ENCODE assay signal across 1 cellular context in the genomic region with DNA sequence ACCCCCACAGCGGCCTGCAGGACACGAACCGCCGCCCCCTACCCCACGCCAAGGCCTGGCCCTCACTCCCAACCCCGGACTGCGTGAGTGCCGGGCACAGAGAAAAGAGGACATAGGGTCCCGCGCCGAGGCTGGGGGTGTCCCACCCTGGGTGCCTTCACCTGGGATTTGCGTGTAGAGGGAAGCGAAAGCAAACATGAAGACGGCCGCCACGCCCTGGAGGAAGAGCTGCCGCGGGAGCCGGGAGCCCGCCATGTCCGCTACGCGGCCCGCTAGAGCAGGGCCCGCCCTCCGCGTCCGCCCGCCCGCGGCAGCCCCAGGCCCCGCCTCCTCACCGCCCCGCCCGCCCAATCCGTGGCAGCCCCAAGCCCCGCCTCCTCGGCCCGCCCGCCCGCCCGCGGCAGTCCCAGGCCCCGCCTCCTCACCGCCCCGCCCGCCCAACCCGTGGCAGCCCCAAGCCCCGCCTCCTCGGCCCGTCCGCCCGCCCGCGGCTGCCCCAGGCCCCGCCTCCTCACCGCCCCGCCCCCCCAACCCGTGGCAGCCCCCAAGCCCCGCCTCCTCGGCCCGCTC.
A peak's percentile ranks its signal among the peaks of the same experiment; 100 is the strongest.
TF ChIP-seq lines count a peak whose summit lies in the region.

A gene with protein sequence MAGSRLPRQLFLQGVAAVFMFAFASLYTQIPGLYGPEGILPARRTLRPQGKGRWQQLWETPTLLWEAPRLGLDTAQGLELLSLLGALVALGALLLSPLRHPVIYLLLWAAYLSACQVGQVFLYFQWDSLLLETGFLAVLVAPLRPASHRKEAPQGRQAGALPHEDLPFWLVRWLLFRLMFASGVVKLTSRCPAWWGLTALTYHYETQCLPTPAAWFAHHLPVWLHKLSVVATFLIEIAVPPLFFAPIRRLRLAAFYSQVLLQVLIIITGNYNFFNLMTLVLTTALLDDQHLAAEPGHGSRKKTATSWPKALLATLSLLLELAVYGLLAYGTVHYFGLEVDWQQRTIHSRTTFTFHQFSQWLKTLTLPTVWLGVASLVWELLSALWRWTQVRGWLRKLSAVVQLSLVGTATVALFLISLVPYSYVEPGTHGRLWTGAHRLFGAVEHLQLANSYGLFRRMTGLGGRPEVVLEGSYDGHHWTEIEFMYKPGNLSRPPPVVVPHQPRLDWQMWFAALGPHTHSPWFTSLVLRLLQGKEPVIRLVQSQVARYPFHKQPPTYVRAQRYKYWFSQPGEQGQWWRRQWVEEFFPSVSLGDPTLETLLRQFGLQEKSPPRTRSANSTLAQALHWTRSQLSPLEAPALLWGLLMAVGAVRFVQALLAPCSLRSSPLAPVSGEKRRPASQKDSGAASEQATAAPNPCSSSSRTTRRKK (minus strand): TSS at position 282 of the 570 bp plus-strand sequence. CDS start 27 bp downstream, at position 255.

TF ChIP-seq in HepG2, 621 proteins besides CTCF, POLR2A, EP300 and RAD21 (continued from another document and continues in another):
- TF ChIP-seq BATF2 (CRISPR knock-in tag; IDR thresholded peaks at IDR 0.05), result 0 out of 2 replicates have a peak, but pooled peaks have one; percentile 11
- peak; percentile 88 for TF ChIP-seq PHF8 (CRISPR knock-in tag; IDR thresholded peaks at IDR 0.05)
- TF ChIP-seq CC2D1A (CRISPR knock-in tag; IDR thresholded peaks at IDR 0.05), result no peak
- TF ChIP-seq NRL (CRISPR knock-in tag; IDR thresholded peaks at IDR 0.05; ENCODE audit: borderline replicate concordance), result peak; percentile 28; the same call in 1 of the 2 replicates
- TF ChIP-seq MYC (CRISPR knock-in tag; IDR thresholded peaks at IDR 0.05; ENCODE audit: borderline replicate concordance), result peak; percentile 29; the same call in 1 of the 2 replicates
- 0 out of 2 replicates have a peak, but pooled peaks have one; percentile 10 for TF ChIP-seq ZNF225 (CRISPR knock-in tag; IDR thresholded peaks at IDR 0.05)
- TF ChIP-seq ZBTB39 (CRISPR knock-in tag; IDR thresholded peaks at IDR 0.05), result no peak
- TF ChIP-seq ZNF543 (CRISPR knock-in tag; IDR thresholded peaks at IDR 0.05), result peak; percentile 58; the same call in 1 of the 2 replicates
- TF ChIP-seq, protein P1, sequence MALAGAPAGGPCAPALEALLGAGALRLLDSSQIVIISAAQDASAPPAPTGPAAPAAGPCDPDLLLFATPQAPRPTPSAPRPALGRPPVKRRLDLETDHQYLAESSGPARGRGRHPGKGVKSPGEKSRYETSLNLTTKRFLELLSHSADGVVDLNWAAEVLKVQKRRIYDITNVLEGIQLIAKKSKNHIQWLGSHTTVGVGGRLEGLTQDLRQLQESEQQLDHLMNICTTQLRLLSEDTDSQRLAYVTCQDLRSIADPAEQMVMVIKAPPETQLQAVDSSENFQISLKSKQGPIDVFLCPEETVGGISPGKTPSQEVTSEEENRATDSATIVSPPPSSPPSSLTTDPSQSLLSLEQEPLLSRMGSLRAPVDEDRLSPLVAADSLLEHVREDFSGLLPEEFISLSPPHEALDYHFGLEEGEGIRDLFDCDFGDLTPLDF (CRISPR knock-in tag; IDR thresholded peaks at IDR 0.05), result 0 out of 2 replicates have a peak, but pooled peaks have one; percentile 34
- 0 out of 2 replicates have a peak, but pooled peaks have one; percentile 33 for TF ChIP-seq ARHGAP35 (CRISPR knock-in tag; IDR thresholded peaks at IDR 0.05; ENCODE audit: borderline replicate concordance)
- TF ChIP-seq ZSCAN21 (CRISPR knock-in tag; IDR thresholded peaks at IDR 0.05; ENCODE audit: borderline replicate concordance), result peak; percentile 8; the same call in 1 of the 2 replicates
- TF ChIP-seq TFDP1 (CRISPR knock-in tag; IDR thresholded peaks at IDR 0.05; ENCODE audit: borderline replicate concordance), result peak; percentile 42; the same call in 1 of the 2 replicates
- TF ChIP-seq GMEB1 (CRISPR knock-in tag; IDR thresholded peaks at IDR 0.05; ENCODE audit: borderline replicate concordance), result no peak
- TF ChIP-seq, protein P2, sequence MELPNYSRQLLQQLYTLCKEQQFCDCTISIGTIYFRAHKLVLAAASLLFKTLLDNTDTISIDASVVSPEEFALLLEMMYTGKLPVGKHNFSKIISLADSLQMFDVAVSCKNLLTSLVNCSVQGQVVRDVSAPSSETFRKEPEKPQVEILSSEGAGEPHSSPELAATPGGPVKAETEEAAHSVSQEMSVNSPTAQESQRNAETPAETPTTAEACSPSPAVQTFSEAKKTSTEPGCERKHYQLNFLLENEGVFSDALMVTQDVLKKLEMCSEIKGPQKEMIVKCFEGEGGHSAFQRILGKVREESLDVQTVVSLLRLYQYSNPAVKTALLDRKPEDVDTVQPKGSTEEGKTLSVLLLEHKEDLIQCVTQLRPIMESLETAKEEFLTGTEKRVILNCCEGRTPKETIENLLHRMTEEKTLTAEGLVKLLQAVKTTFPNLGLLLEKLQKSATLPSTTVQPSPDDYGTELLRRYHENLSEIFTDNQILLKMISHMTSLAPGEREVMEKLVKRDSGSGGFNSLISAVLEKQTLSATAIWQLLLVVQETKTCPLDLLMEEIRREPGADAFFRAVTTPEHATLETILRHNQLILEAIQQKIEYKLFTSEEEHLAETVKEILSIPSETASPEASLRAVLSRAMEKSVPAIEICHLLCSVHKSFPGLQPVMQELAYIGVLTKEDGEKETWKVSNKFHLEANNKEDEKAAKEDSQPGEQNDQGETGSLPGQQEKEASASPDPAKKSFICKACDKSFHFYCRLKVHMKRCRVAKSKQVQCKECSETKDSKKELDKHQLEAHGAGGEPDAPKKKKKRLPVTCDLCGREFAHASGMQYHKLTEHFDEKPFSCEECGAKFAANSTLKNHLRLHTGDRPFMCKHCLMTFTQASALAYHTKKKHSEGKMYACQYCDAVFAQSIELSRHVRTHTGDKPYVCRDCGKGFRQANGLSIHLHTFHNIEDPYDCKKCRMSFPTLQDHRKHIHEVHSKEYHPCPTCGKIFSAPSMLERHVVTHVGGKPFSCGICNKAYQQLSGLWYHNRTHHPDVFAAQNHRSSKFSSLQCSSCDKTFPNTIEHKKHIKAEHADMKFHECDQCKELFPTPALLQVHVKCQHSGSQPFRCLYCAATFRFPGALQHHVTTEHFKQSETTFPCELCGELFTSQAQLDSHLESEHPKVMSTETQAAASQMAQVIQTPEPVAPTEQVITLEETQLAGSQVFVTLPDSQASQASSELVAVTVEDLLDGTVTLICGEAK (IDR thresholded peaks at IDR 0.05), result no peak
- TF ChIP-seq, protein P2 (CRISPR knock-in tag; IDR thresholded peaks at IDR 0.05), result 0 out of 2 replicates have a peak, but pooled peaks have one; percentile 40
- no peak for TF ChIP-seq CHD4 (IDR thresholded peaks at IDR 0.05; ENCODE audit: borderline replicate concordance, low read length)
- TF ChIP-seq ZNF709 (CRISPR knock-in tag; IDR thresholded peaks at IDR 0.05), result peak; percentile 67
- TF ChIP-seq KLF16 (CRISPR knock-in tag; IDR thresholded peaks at IDR 0.05), result 0 out of 4 replicates have a peak, but pooled peaks of 1 of the 2 experiments have one; percentile 19
- TF ChIP-seq NFKB2 (CRISPR knock-in tag; IDR thresholded peaks at IDR 0.05; ENCODE audit: borderline replicate concordance), result peak; percentile 84
- no peak for TF ChIP-seq ZSCAN25 (CRISPR knock-in tag; IDR thresholded peaks at IDR 0.05)
- TF ChIP-seq ZNF180 (CRISPR knock-in tag; IDR thresholded peaks at IDR 0.05; ENCODE audit: borderline replicate concordance, low read depth), result no peak
- TF ChIP-seq ZNF605 (CRISPR knock-in tag; IDR thresholded peaks at IDR 0.05), result peak; percentile 23; the same call in 1 of the 2 replicates
- TF ChIP-seq BRCA1 (CRISPR knock-in tag; IDR thresholded peaks at IDR 0.05), result 0 out of 2 replicates have a peak, but pooled peaks have one; percentile 18
- peak; percentile 45 for TF ChIP-seq HNRNPLL (IDR thresholded peaks at IDR 0.05; ENCODE audit: low read depth, low read length, poor library complexity, severe bottlenecking)
- TF ChIP-seq STAT5B (CRISPR knock-in tag; IDR thresholded peaks at IDR 0.05), result 0 out of 2 replicates have a peak, but pooled peaks have one; percentile 31
- TF ChIP-seq MTA3 (CRISPR knock-in tag; IDR thresholded peaks at IDR 0.05), result no peak
- TF ChIP-seq ZFX (CRISPR knock-in tag; IDR thresholded peaks at IDR 0.05; ENCODE audit: low read depth), result peak; percentile 93
- 0 out of 2 replicates have a peak, but pooled peaks have one; percentile 12 for TF ChIP-seq ELF1 (CRISPR knock-in tag; IDR thresholded peaks at IDR 0.05)
- TF ChIP-seq ZBTB10 (CRISPR knock-in tag; IDR thresholded peaks at IDR 0.05; ENCODE audit: borderline replicate concordance), result 0 out of 2 replicates have a peak, but pooled peaks have one; percentile 36
- peak; percentile 52; the same call in 1 of the 2 replicates for TF ChIP-seq ARNT2 (CRISPR knock-in tag; IDR thresholded peaks at IDR 0.05; ENCODE audit: low read depth)
- peak; percentile 48 for TF ChIP-seq TAF1 (CRISPR knock-in tag; IDR thresholded peaks at IDR 0.05)
- TF ChIP-seq HDAC2 (CRISPR knock-in tag; IDR thresholded peaks at IDR 0.05), result 0 out of 2 replicates have a peak, but pooled peaks have one; percentile 15
